In the genomic region with DNA sequence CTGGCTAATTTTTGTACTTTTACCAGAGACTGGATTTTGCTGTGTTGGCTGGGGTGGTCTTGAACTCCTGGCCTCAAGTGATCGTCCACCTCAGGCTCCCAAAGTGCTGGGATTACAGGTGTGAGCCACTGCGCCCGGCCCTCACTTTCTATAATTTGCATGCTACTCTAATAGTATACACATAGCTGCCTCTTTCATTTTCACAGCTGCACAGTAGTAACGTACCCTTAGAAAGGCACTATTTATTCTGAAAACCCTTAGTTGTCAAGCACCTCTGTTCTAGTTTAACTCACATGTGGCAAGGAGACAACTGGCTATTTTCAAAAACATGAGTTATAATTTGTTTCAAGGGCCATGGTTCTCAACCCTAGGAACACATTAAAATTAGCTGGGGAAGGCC, we compare ENCODE assay signal across 1 cellular context.
TF ChIP-seq lines count a peak whose summit lies in the region.

No MANE protein-coding gene starts in this region.

TF ChIP-seq in GM12878, 131 proteins besides CTCF, POLR2A, EP300 and RAD21:
- TF ChIP-seq, protein P1, sequence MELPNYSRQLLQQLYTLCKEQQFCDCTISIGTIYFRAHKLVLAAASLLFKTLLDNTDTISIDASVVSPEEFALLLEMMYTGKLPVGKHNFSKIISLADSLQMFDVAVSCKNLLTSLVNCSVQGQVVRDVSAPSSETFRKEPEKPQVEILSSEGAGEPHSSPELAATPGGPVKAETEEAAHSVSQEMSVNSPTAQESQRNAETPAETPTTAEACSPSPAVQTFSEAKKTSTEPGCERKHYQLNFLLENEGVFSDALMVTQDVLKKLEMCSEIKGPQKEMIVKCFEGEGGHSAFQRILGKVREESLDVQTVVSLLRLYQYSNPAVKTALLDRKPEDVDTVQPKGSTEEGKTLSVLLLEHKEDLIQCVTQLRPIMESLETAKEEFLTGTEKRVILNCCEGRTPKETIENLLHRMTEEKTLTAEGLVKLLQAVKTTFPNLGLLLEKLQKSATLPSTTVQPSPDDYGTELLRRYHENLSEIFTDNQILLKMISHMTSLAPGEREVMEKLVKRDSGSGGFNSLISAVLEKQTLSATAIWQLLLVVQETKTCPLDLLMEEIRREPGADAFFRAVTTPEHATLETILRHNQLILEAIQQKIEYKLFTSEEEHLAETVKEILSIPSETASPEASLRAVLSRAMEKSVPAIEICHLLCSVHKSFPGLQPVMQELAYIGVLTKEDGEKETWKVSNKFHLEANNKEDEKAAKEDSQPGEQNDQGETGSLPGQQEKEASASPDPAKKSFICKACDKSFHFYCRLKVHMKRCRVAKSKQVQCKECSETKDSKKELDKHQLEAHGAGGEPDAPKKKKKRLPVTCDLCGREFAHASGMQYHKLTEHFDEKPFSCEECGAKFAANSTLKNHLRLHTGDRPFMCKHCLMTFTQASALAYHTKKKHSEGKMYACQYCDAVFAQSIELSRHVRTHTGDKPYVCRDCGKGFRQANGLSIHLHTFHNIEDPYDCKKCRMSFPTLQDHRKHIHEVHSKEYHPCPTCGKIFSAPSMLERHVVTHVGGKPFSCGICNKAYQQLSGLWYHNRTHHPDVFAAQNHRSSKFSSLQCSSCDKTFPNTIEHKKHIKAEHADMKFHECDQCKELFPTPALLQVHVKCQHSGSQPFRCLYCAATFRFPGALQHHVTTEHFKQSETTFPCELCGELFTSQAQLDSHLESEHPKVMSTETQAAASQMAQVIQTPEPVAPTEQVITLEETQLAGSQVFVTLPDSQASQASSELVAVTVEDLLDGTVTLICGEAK (IDR thresholded peaks at IDR 0.05; ENCODE audit: borderline replicate concordance): no peak
- TF ChIP-seq HDGF (IDR thresholded peaks at IDR 0.05) (no peak), BCL11A (IDR thresholded peaks at IDR 0.05; ENCODE audit: low read depth, low read length) (no peak), EED (IDR thresholded peaks at IDR 0.05; ENCODE audit: low read depth) (no peak), SMAD1 (IDR thresholded peaks at IDR 0.05; ENCODE audit: low read depth, partially characterized antibody) (no peak), BHLHE40 (IDR thresholded peaks at IDR 0.05; ENCODE audit: borderline replicate concordance in 1 of 2, low read depth in 2 of 2, low read length in 1 of 2) (no peak), RCOR1 (conservative IDR thresholded peaks at IDR 0.05; ENCODE audit: low read depth, low read length) (no peak), JUND (IDR thresholded peaks at IDR 0.05; ENCODE audit: low read depth, low read length) (no peak), TCF7 (IDR thresholded peaks at IDR 0.05; ENCODE audit: borderline replicate concordance) (no peak), POLR2AphosphoS2 (IDR thresholded peaks at IDR 0.05; ENCODE audit: low read depth, low read length) (no peak)
- TF ChIP-seq, protein P2, sequence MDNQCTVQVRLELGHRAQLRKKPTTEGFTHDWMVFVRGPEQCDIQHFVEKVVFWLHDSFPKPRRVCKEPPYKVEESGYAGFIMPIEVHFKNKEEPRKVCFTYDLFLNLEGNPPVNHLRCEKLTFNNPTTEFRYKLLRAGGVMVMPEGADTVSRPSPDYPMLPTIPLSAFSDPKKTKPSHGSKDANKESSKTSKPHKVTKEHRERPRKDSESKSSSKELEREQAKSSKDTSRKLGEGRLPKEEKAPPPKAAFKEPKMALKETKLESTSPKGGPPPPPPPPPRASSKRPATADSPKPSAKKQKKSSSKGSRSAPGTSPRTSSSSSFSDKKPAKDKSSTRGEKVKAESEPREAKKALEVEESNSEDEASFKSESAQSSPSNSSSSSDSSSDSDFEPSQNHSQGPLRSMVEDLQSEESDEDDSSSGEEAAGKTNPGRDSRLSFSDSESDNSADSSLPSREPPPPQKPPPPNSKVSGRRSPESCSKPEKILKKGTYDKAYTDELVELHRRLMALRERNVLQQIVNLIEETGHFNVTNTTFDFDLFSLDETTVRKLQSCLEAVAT (IDR thresholded peaks at IDR 0.05): no peak
